Comparison of ENCODE assay signal across 8 cellular contexts in the genomic region with DNA sequence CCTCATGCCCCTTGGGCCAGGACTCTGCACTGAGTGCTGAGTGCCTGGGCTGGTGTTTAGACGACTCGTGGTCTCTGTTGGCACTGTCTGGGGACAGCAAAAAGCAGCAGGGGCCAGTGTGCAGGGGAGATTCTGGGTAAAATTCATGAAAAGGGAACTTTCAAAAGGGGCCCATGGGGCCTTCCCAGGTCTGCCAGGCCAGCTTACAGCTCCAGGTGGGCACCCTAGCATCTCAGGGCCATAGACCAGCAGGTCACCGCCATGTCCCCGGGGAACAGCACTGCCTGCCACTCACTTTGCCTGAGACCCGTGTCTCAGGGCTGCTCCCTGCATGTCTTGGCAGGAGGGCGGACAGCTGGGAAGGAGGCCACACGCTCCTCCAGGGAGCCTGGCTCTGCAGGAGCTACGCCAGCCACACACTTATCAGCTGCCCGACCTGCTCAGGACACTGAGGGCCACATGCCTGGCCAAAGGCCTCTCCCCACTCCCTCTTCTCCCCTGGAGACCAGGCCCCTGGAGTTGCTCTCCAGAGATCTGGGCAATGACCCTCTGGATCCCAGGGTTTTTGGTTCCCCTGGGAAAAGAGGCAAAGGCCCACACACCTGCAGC. TPM values are rescaled to one million over a fixed set of nuclear protein-coding genes. Genes with fewer than 3 reads are reported as not detected.
DNase-seq lines count a peak whose midpoint lies in the region; ATAC-seq, FAIRE-seq and TF ChIP-seq lines count a peak whose summit lies in the region.

No MANE protein-coding gene starts in this region.

- H3K9me3 ChIP-seq in SJSA1 (replicated peaks): no peaks in the 10 kb centered on the region
- no peaks in the 10 kb centered on the region for H3K9me3 ChIP-seq in cardiac muscle cell (ENCODE audit: low read depth)
- no peaks in the 10 kb centered on the region for H3K9me3 ChIP-seq in small intestine (ENCODE audit: control insufficient read depth, low read depth)

- H3K27ac ChIP-seq in SJSA1 (peak overlapping the region; percentile 27), cardiac muscle cell (peak overlapping the region; percentile 88), small intestine (ENCODE audit: low read depth in 1 of 2, low read length in 1 of 2) (peak overlapping the region; percentile 77 to 79)

- WGBS in small intestine, 3 donors: 40 to 44% (median 43%) methylated on average over 9 of the region's 9 CpGs

- H3K4me1 ChIP-seq in SJSA1 (replicated peaks) (peaks cover 14% of the 10 kb centered on the region), cardiac muscle cell (ENCODE audit: low read depth) (peaks cover 31% of the 10 kb centered on the region), small intestine (ENCODE audit: control insufficient read depth in 2 of 2, insufficient read depth in 1 of 2, low read depth in 1 of 2, low read length in 1 of 2) (peaks cover 0 to 6% of the 10 kb centered on the region in 2 donors)

- DNase-seq in GM20000 (ENCODE audit: low spot score): peak; percentile 57
- no peak for DNase-seq in SJSA1 (ENCODE audit: low read depth in 1 of 2, low spot score in 2 of 2)
- no peak for DNase-seq in cardiac muscle cell (ENCODE audit: low read depth in 1 of 2, low spot score in 1 of 2)
- DNase-seq in small intestine: no peak
- DNase-seq in NCI-H128 (lab: John Stamatoyannopoulos, UW; ENCODE audit: unreplicated experiment): no peak
- DNase-seq in ureter (ENCODE audit: low spot score): no peak

- ATAC-seq in GM18517 (IDR thresholded peaks at IDR 0.05; ENCODE audit: unreplicated experiment): no peak
- ATAC-seq in HG02981 (IDR thresholded peaks at IDR 0.05; ENCODE audit: unreplicated experiment): no peak

- H3K36me3 ChIP-seq in SJSA1 (peaks cover 9% of the 10 kb centered on the region; the same call in 1 of the 2 replicates), cardiac muscle cell (no peaks in the 10 kb centered on the region), small intestine (ENCODE audit: control insufficient read depth in 2 of 2, insufficient read depth in 2 of 2, low read length in 2 of 2) (no peaks in the 10 kb centered on the region)

- TF ChIP-seq CTCF in GM20000 (IDR thresholded peaks at IDR 0.05; ENCODE audit: extremely low read depth, missing control alignments) (no peak), cardiac muscle cell (IDR thresholded peaks at IDR 0.05; ENCODE audit: low read depth, low read length) (no peak)

- no peak for FAIRE-seq in small intestine (lab: Jason Lieb, UNC)

- H3K4me3 ChIP-seq in SJSA1: no peak overlapping the region
- no peak overlapping the region for H3K4me3 ChIP-seq in cardiac muscle cell
- peak overlapping the region in 1 of 2 donors; percentile 30 for H3K4me3 ChIP-seq in small intestine (ENCODE audit: low read depth in 1 of 2, low read length in 2 of 2)

- H3K27me3 ChIP-seq in SJSA1 (replicated peaks): no peaks in the 10 kb centered on the region
- H3K27me3 ChIP-seq in cardiac muscle cell: no peaks in the 10 kb centered on the region
- H3K27me3 ChIP-seq in small intestine (ENCODE audit: control insufficient read depth in 2 of 2, insufficient read depth in 2 of 2, low read length in 2 of 2): no peaks in the 10 kb centered on the region

RNA-seq across cellular contexts. Expression of a gene that starts 8.8 kb away (rescaled TPM):
- total RNA-seq in SJSA1 (2014; rRNA removed; shearing (Covaris generic)): 54.6 and 77.6 TPM in 2 replicates
- 276 and 279 TPM in 2 replicates for total RNA-seq in cardiac muscle cell
- 61.8 and 85.9 TPM in 2 replicates for polyA plus RNA-seq in cardiac muscle cell
- 100 to 1,000 TPM in 1 of 3 donors, 10 to 100 TPM in 2; 13.2 to 103 (median 13.5) TPM for polyA plus RNA-seq in small intestine
- total RNA-seq in ureter: 165 TPM

RNA-seq across cellular contexts. Expression of a gene that starts 41.2 kb away (rescaled TPM):
- 181 and 210 TPM in 2 replicates for total RNA-seq in SJSA1 (2014; rRNA removed; shearing (Covaris generic))
- total RNA-seq in cardiac muscle cell (109 and 184 TPM in 2 replicates), ureter (158 TPM)
- polyA plus RNA-seq in cardiac muscle cell (183 and 196 TPM in 2 replicates), small intestine (100 to 1,000 TPM; 115 to 170 (median 140) TPM)

RNA-seq across cellular contexts. Expression of a gene that starts 55.1 kb away (rescaled TPM):
- total RNA-seq in SJSA1 (2014; rRNA removed; shearing (Covaris generic)): 223 and 226 TPM in 2 replicates
- total RNA-seq in cardiac muscle cell (231 and 235 TPM in 2 replicates), ureter (91.2 TPM)
- polyA plus RNA-seq in cardiac muscle cell (223 and 257 TPM in 2 replicates), small intestine (100 to 1,000 TPM in 2 of 3 donors, 10 to 100 TPM in 1; 80.4 to 161 (median 156) TPM)

RNA-seq across cellular contexts. Expression of a gene that starts 55.2 kb away (rescaled TPM):
- total RNA-seq in SJSA1 (2014; rRNA removed; shearing (Covaris generic)): 16.7 and 23.8 TPM in 2 replicates
- total RNA-seq in cardiac muscle cell (94.6 and 104 TPM in 2 replicates), ureter (30.0 TPM)
- polyA plus RNA-seq in cardiac muscle cell (91.0 and 98.3 TPM in 2 replicates), small intestine (10 to 100 TPM; 35.4 to 43.8 (median 40.0) TPM)

Comparison
In these comparisons a context has a peak if more than half of its experiments do, and no peak if none do; other contexts are left out.
1. H3K27ac ChIP-seq: peak in every context shown above with its lines; median percentile 88 in cardiac muscle cell; 78 in small intestine; 27 in SJSA1.